ENCODE assay signal across 23 cellular contexts in the genomic region with DNA sequence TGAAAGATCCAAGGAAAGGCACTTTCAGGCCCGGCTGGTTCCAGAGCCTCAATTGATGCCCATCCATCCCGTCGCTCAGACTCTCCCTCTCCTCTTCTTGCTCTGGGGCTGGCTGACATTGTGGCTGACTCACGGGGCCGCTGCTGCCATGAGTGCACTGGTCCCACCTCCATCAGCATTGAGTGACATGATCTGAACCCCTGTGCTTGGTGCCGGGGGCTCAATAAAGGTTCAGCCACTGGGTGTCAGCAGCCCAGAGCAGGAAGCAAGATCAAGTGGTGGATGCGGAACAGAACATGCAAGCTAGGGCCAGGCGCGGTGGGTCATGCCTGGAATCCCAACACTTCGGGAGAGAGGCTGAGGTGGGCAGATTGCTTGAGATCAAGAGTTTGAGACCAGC. TPM values are rescaled to one million over a fixed set of nuclear protein-coding genes. Genes with fewer than 3 reads are reported as not detected.
A peak's percentile ranks its signal among the peaks of the same experiment; 100 is the strongest.
DNase-seq lines count a peak whose midpoint lies in the region; ATAC-seq and TF ChIP-seq lines count a peak whose summit lies in the region.
"Had no signal": no experiment of that assay in that cellular context is flagged by ENCODE, and none has a peak within 500 bp of the region (broad histone marks: within the 10 kb centered on the region; RNA-seq: fewer than 3 reads in every experiment).

No MANE protein-coding gene starts in this region.

- H3K27ac Mint-ChIP-seq in activated T-helper 1 cell treated with anti-CD3 and anti-CD28 coated beads, Interleukin-12 subunit alpha, Interleukin-12 subunit beta, Interleukin-2, Interleukin-4 antibody, amounts not matched to agents 30 ng/mL and 10 ng/mL and 1 ng/mL, durations not matched to agents 14 hours and 24 hours and 36 hours = peak overlapping the region; percentile 29
- H3K27ac Mint-ChIP-seq in endodermal cell = no peak overlapping the region
- H3K27ac Mint-ChIP-seq: CD4-positive, alpha-beta T cell had no signal

- H2AFZ ChIP-seq in osteoblast (ENCODE audit: low read length) = no peak overlapping the region

- H3K27me3 Mint-ChIP-seq in activated T-helper 1 cell treated with anti-CD3 and anti-CD28 coated beads, Interleukin-12 subunit alpha, Interleukin-12 subunit beta, Interleukin-2, Interleukin-4 antibody, amounts not matched to agents 30 ng/mL and 10 ng/mL and 1 ng/mL, durations not matched to agents 14 hours and 24 hours and 36 hours (ENCODE audit: insufficient read depth) = no peaks in the 10 kb centered on the region
- H3K27me3 Mint-ChIP-seq in endodermal cell (ENCODE audit: insufficient read depth) = no peaks in the 10 kb centered on the region
- H3K27me3 Mint-ChIP-seq: CD4-positive, alpha-beta T cell had no signal

- H4K20me1 ChIP-seq in osteoblast (ENCODE audit: insufficient read depth, low read length) = no peaks in the 10 kb centered on the region

- H3K4me1 ChIP-seq in NT2/D1 (ENCODE audit: insufficient read depth, insufficient read length) (peaks cover 19% of the 10 kb centered on the region), endodermal cell (ENCODE audit: control insufficient read depth, insufficient read depth, low read length) (peaks cover 5% of the 10 kb centered on the region), osteoblast (ENCODE audit: insufficient read depth, low read length) (no peaks in the 10 kb centered on the region), transverse colon (no peaks in the 10 kb centered on the region)
- H3K4me1 ChIP-seq: A549 had no signal

- in situ Hi-C loops in transverse colon (cut with MboI; ENCODE audit: low pct_ligation_motif_present in 1 of 4, low pct_unique_long_range_greater_than_20kb in 1 of 4, low sequenced_read_pairs in 3 of 4) = no loop called here

- TF ChIP-seq CTCF in endodermal cell (conservative IDR thresholded peaks at IDR 0.05) (no peak), osteoblast (IDR thresholded peaks at IDR 0.05; ENCODE audit: extremely low read depth, low read depth, low read length) (no peak), transverse colon (IDR thresholded peaks at IDR 0.05) (no peak)

- H3K4me2 ChIP-seq in osteoblast (ENCODE audit: insufficient read depth, low read length) = no peak overlapping the region
- H3K4me2 ChIP-seq: A549 had no signal

- no peaks in the 10 kb centered on the region for H3K4me1 Mint-ChIP-seq in activated T-helper 1 cell treated with anti-CD3 and anti-CD28 coated beads, Interleukin-12 subunit alpha, Interleukin-12 subunit beta, Interleukin-2, Interleukin-4 antibody, amounts not matched to agents 30 ng/mL and 10 ng/mL and 1 ng/mL, durations not matched to agents 14 hours and 24 hours and 36 hours (ENCODE audit: low read depth)
- peaks cover 3% of the 10 kb centered on the region for H3K4me1 Mint-ChIP-seq in endodermal cell
- H3K4me1 Mint-ChIP-seq: CD14-positive monocyte had no signal

- H3K9ac ChIP-seq in NT2/D1 (ENCODE audit: insufficient read length, low read depth) (peak overlapping the region; percentile 36), endodermal cell (ENCODE audit: extremely low read depth, low read length, poor library complexity, severe bottlenecking) (no peak overlapping the region)
- H3K9ac ChIP-seq: BLaER1 treated with 17β-estradiol and CSF1 and Interleukin-3, amounts not matched to agents 10 nM and 100 nM had no signal

- DNase-seq in NT2/D1 (ENCODE audit: low read depth, low spot score) (no peak), endodermal cell (peak; percentile 54), osteoblast (ENCODE audit: insufficient read length, low spot score, missing footprints) (peak; percentile 71), NCI-H82 treated with DMSO at 0.1 percent for 48 hours (lab: John Stamatoyannopoulos, UW; ENCODE audit: unreplicated experiment) (no peak), transverse colon (no peak), Right ventricle myocardium inferior (ENCODE audit: missing footprints) (no peak)
- DNase-seq in activated T-helper 1 cell treated with anti-CD3 and anti-CD28 coated beads, Interleukin-12 subunit alpha, Interleukin-12 subunit beta, Interleukin-2, Interleukin-4 antibody, amounts not matched to agents 30 ng/mL and 10 ng/mL and 1 ng/mL, durations not matched to agents 14 hours and 24 hours and 36 hours (ENCODE audit: low spot score) = no peak
- DNase-seq: 8988T; ACHN; AML-193; BE2C; Calu3; CD4-positive, alpha-beta T cell; COR-L47; DMS53; DMS79 treated with DMSO at 0.1 percent for 48 hours; GF-D8; H7; HCEC 1CT had no signal

- H3K9me3 ChIP-seq in NT2/D1 (ENCODE audit: insufficient read depth, low read length) = no peaks in the 10 kb centered on the region
- no peaks in the 10 kb centered on the region for H3K9me3 ChIP-seq in endodermal cell (ENCODE audit: control insufficient read depth, low read length)
- no peaks in the 10 kb centered on the region for H3K9me3 ChIP-seq in osteoblast (ENCODE audit: low read depth, low read length)
- H3K9me3 ChIP-seq in transverse colon = no peaks in the 10 kb centered on the region
- H3K9me3 ChIP-seq: A549; BE2C; BLaER1 treated with 17β-estradiol and CSF1 and Interleukin-3, amounts not matched to agents 10 nM and 100 nM had no signal

- TF ChIP-seq POLR2A in transverse colon (IDR thresholded peaks at IDR 0.05) = no peak

- H3K4me3 ChIP-seq in NT2/D1 (ENCODE audit: insufficient read length, low read depth) (no peak overlapping the region), endodermal cell (ENCODE audit: low read length) (no peak overlapping the region), osteoblast (ENCODE audit: insufficient read depth, low read length) (no peak overlapping the region), transverse colon (no peak overlapping the region)
- H3K4me3 ChIP-seq: A549; BLaER1 treated with 17β-estradiol and CSF1 and Interleukin-3, amounts not matched to agents 10 nM and 100 nM had no signal

- no peaks in the 10 kb centered on the region for H3K79me2 ChIP-seq in osteoblast (ENCODE audit: insufficient read depth, low read length)

- TF ChIP-seq EP300 in transverse colon (IDR thresholded peaks at IDR 0.05; ENCODE audit: low read depth) = no peak

- H3K27ac ChIP-seq in endodermal cell (ENCODE audit: low read depth, low read length) (no peak overlapping the region), osteoblast (ENCODE audit: low read depth, low read length) (no peak overlapping the region), transverse colon (no peak overlapping the region)
- H3K27ac ChIP-seq: A549; BLaER1 treated with 17β-estradiol and CSF1 and Interleukin-3, amounts not matched to agents 10 nM and 100 nM had no signal

- intact Hi-C loops in activated T-helper 1 cell treated with anti-CD3 and anti-CD28 coated beads, Interleukin-12 subunit alpha, Interleukin-12 subunit beta, Interleukin-2, Interleukin-4 antibody, amounts not matched to agents 30 ng/mL and 10 ng/mL and 1 ng/mL, durations not matched to agents 14 hours and 24 hours and 36 hours (cut with micrococcal nuclease) = no loop called here
- intact Hi-C loops in transverse colon (cut with DNase I; ENCODE audit: low total_unique reads) = loop anchor here (10.0 kb wide), 1 partner anchor 253 kb away; no protein-coding TSS in a partner anchor
- intact Hi-C loops in Right ventricle myocardium inferior (cut with DNase I) = no loop called here

- ATAC-seq in Right ventricle myocardium inferior = no peak
- ATAC-seq: A549 had no signal

- peaks cover 1% of the 10 kb centered on the region for H3K36me3 Mint-ChIP-seq in activated T-helper 1 cell treated with anti-CD3 and anti-CD28 coated beads, Interleukin-12 subunit alpha, Interleukin-12 subunit beta, Interleukin-2, Interleukin-4 antibody, amounts not matched to agents 30 ng/mL and 10 ng/mL and 1 ng/mL, durations not matched to agents 14 hours and 24 hours and 36 hours (ENCODE audit: low read depth)
- peaks cover 36% of the 10 kb centered on the region for H3K36me3 Mint-ChIP-seq in endodermal cell (ENCODE audit: low read depth)

- no peak overlapping the region for H3K4me3 Mint-ChIP-seq in activated T-helper 1 cell treated with anti-CD3 and anti-CD28 coated beads, Interleukin-12 subunit alpha, Interleukin-12 subunit beta, Interleukin-2, Interleukin-4 antibody, amounts not matched to agents 30 ng/mL and 10 ng/mL and 1 ng/mL, durations not matched to agents 14 hours and 24 hours and 36 hours
- no peak overlapping the region for H3K4me3 Mint-ChIP-seq in endodermal cell
- H3K4me3 Mint-ChIP-seq: CD14-positive monocyte; CD4-positive, alpha-beta T cell had no signal

- H3K9me3 Mint-ChIP-seq in activated T-helper 1 cell treated with anti-CD3 and anti-CD28 coated beads, Interleukin-12 subunit alpha, Interleukin-12 subunit beta, Interleukin-2, Interleukin-4 antibody, amounts not matched to agents 30 ng/mL and 10 ng/mL and 1 ng/mL, durations not matched to agents 14 hours and 24 hours and 36 hours = no peaks in the 10 kb centered on the region
- H3K9me3 Mint-ChIP-seq in endodermal cell = no peaks in the 10 kb centered on the region
- H3K9me3 Mint-ChIP-seq: CD4-positive, alpha-beta T cell had no signal

- H3K36me3 ChIP-seq in NT2/D1 (ENCODE audit: insufficient read depth, insufficient read length, low read length) (peaks cover 29% of the 10 kb centered on the region), endodermal cell (ENCODE audit: control insufficient read depth, insufficient read depth, low read length) (peaks cover 13% of the 10 kb centered on the region), osteoblast (ENCODE audit: insufficient read depth, low read length) (peaks cover 7% of the 10 kb centered on the region), transverse colon (no peaks in the 10 kb centered on the region)

- H3K27me3 ChIP-seq in NT2/D1 (ENCODE audit: insufficient read depth, insufficient read length) (no peaks in the 10 kb centered on the region), endodermal cell (ENCODE audit: control insufficient read depth, insufficient read depth, low read length, poor library complexity, severe bottlenecking) (no peaks in the 10 kb centered on the region), osteoblast (ENCODE audit: insufficient read depth, low read length) (no peaks in the 10 kb centered on the region), transverse colon (no peaks in the 10 kb centered on the region)
- H3K27me3 ChIP-seq: BE2C; BLaER1 treated with 17β-estradiol and CSF1 and Interleukin-3, amounts not matched to agents 10 nM and 100 nM had no signal

- 79 to 94% methylated on average over 6 to 10 of the region's 10 CpGs for WGBS in endodermal cell (ENCODE audit: insufficient coverage in 1 of 2, insufficient read length in 1 of 2), 2 experiments
- WGBS in transverse colon (ENCODE audit: low coverage in 1 of 2), 2 donors = 94% methylated on average over 10 of the region's 10 CpGs; no CpG with 5 or more reads in 1 of the 2 donors

RNA-seq across cellular contexts. Expression of a gene that starts 39.5 kb away (rescaled TPM):
- total RNA-seq in activated T-helper 1 cell treated with anti-CD3 and anti-CD28 coated beads, Interleukin-12 subunit alpha, Interleukin-12 subunit beta, Interleukin-2, Interleukin-4 antibody, amounts not matched to agents 30 ng/mL and 10 ng/mL and 1 ng/mL, durations not matched to agents 14 hours and 24 hours and 36 hours = not detected in 2 replicates
- total RNA-seq in endodermal cell (not detected), osteoblast (12.4 and 14.8 TPM in 2 replicates), transverse colon (under 1 TPM in 2 of 4 donors, not detected in 2; 0.32 to 0.55 TPM), Right ventricle myocardium inferior (not detected)
- 0.96 TPM for polyA plus RNA-seq in endodermal cell (2013, experiment 1 of 2)
- polyA plus RNA-seq in endodermal cell (2013, experiment 2 of 2) = 1.8 TPM
- total RNA-seq: Calu3; CD4-positive, alpha-beta T cell; Daoy; H7 had no signal
- polyA plus RNA-seq: A549, CD14-positive monocyte had no signal

Comparison
In these comparisons a context has a peak if more than half of its experiments do, and no peak if none do; other contexts are left out.
1. DNase-seq: peak in endodermal cell (single experiment) and osteoblast (single experiment); none in NT2/D1 (single experiment), activated T-helper 1 cell treated with anti-CD3 and anti-CD28 coated beads, Interleukin-12 subunit alpha, Interleukin-12 subunit beta, Interleukin-2, Interleukin-4 antibody, amounts not matched to agents 30 ng/mL and 10 ng/mL and 1 ng/mL, durations not matched to agents 14 hours and 24 hours and 36 hours (single experiment), NCI-H82 treated with DMSO at 0.1 percent for 48 hours (single experiment), transverse colon (single experiment) and Right ventricle myocardium inferior (single experiment).